ENCODE assay signal across 25 cellular contexts in the genomic region with DNA sequence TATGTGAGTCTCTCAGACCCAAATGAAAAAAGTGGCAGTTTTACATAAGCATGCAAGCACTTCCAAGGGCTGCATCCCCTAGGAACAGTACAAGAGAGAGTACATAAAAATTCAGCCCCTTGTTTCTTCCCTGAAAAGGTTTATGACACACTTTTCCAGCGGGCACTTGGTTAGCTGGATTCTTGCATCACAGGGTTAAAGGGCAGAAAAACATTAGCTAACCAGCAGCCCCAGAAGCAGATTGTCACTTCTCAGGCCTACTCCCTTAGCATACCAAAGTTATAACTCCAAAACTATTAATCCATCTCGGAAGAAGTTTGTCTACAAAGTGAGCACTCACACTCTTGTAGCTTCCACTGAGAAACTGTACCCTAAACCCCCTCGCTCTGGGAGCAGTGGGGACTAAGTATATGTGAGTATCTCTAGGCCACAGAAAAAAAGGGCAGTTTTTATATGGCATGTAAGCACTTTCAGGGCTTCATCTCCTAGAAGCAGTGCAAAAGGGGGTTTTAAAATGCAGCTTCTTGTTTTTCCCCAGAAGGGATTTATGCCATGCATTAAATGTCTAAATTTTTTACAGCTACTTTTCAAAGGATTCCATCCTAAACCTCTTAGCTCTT.
"Had no signal": no experiment of that assay in that cellular context is flagged by ENCODE, and none has a peak within 500 bp of the region (broad histone marks: within the 10 kb centered on the region; RNA-seq: fewer than 3 reads in every experiment).

No MANE protein-coding gene starts in this region.

- H3K36me3 Mint-ChIP-seq: naive thymus-derived CD4-positive, alpha-beta T cell; neural progenitor cell; stimulated activated memory B cell treated with anti-CD40 and anti-IgM and Interleukin-4, amounts not matched to agents 10 μg/mL and 1 μg/mL and 100 μg/mL, for 72 hours had no signal

- DNase-seq: effector memory CD4-positive, alpha-beta T cell; foreskin fibroblast; glutamatergic neuron; kidney; left lung; lower lobe of right lung; mesendoderm; naive thymus-derived CD4-positive, alpha-beta T cell; occipital lobe; pancreas; spleen; stimulated activated CD4-positive, alpha-beta T cell treated with anti-CD3 and anti-CD28 coated beads, Interleukin-15, amount 100 ng/mL, for 24 hours; stimulated activated CD4-positive, alpha-beta T cell treated with anti-CD3 and anti-CD28 coated beads, Interleukin-1b, Interleukin-23, amount 100 ng/mL, for 48 hours; stimulated activated CD4-positive, alpha-beta T cell treated with anti-CD3 and anti-CD28 coated beads, Interleukin-4, amount 100 ng/mL, for 24 hours; testis; upper lobe of right lung had no signal

- H3K9me3 ChIP-seq: pancreas, testis, upper lobe of right lung had no signal

- H3K9ac ChIP-seq: neural progenitor cell had no signal

- H3K4me1 Mint-ChIP-seq: naive thymus-derived CD4-positive, alpha-beta T cell; neural progenitor cell; stimulated activated memory B cell treated with anti-CD40 and anti-IgM and Interleukin-4, amounts not matched to agents 10 μg/mL and 1 μg/mL and 100 μg/mL, for 72 hours had no signal

- H3K36me3 ChIP-seq: esophagus muscularis mucosa, gastroesophageal sphincter, left lung, lower lobe of right lung, neural progenitor cell, pancreas, spleen, tibial nerve, upper lobe of right lung had no signal

- H3K27ac Mint-ChIP-seq: naive thymus-derived CD4-positive, alpha-beta T cell; neural progenitor cell; progenitor cell of endocrine pancreas; stimulated activated memory B cell treated with anti-CD40 and anti-IgM and Interleukin-4, amounts not matched to agents 10 μg/mL and 1 μg/mL and 100 μg/mL, for 72 hours; stimulated activated naive CD8-positive, alpha-beta T cell treated with anti-CD3 and anti-CD28 coated beads, Interleukin-15, Interleukin-2, amounts not matched to agents 100 ng/mL and 50 ng/mL, for 24 hours had no signal

- H3K4me3 Mint-ChIP-seq: naive thymus-derived CD4-positive, alpha-beta T cell; neural progenitor cell; stimulated activated memory B cell treated with anti-CD40 and anti-IgM and Interleukin-4, amounts not matched to agents 10 μg/mL and 1 μg/mL and 100 μg/mL, for 72 hours; stimulated activated naive CD8-positive, alpha-beta T cell treated with anti-CD3 and anti-CD28 coated beads, Interleukin-15, Interleukin-2, amounts not matched to agents 100 ng/mL and 50 ng/mL, for 24 hours had no signal

- ATAC-seq: gastroesophageal sphincter; left lung; lower lobe of right lung; naive thymus-derived CD4-positive, alpha-beta T cell; pancreas; sciatic nerve; stimulated activated memory B cell treated with anti-CD40 and anti-IgM and Interleukin-4, amounts not matched to agents 10 μg/mL and 1 μg/mL and 100 μg/mL, for 72 hours; upper lobe of right lung had no signal

- H3K4me1 ChIP-seq: esophagus muscularis mucosa, gastroesophageal sphincter, left lung, lower lobe of right lung, pancreas, spleen, testis, tibial nerve, upper lobe of right lung had no signal

- H3K27ac ChIP-seq: epithelial cell of prostate, esophagus muscularis mucosa, gastroesophageal sphincter, left lung, lower lobe of right lung, neural progenitor cell, pancreas, spleen, testis, tibial nerve, upper lobe of right lung had no signal

- H3K27me3 ChIP-seq: gastroesophageal sphincter, left lung, neural progenitor cell, pancreas, spleen, testis, tibial nerve, upper lobe of right lung had no signal

- H3K4me3 ChIP-seq: esophagus muscularis mucosa, gastroesophageal sphincter, left lung, lower lobe of right lung, neural progenitor cell, pancreas, spleen, testis, tibial nerve, upper lobe of right lung had no signal

- H3K27me3 Mint-ChIP-seq: progenitor cell of endocrine pancreas; stimulated activated memory B cell treated with anti-CD40 and anti-IgM and Interleukin-4, amounts not matched to agents 10 μg/mL and 1 μg/mL and 100 μg/mL, for 72 hours; stimulated activated naive CD8-positive, alpha-beta T cell treated with anti-CD3 and anti-CD28 coated beads, Interleukin-15, Interleukin-2, amounts not matched to agents 100 ng/mL and 50 ng/mL, for 24 hours had no signal

- H3K4me2 ChIP-seq: neural progenitor cell had no signal

- H2AFZ ChIP-seq: neural progenitor cell had no signal

- FAIRE-seq: pancreas had no signal
